ENCODE assay signal across 10 cellular contexts in the genomic region with DNA sequence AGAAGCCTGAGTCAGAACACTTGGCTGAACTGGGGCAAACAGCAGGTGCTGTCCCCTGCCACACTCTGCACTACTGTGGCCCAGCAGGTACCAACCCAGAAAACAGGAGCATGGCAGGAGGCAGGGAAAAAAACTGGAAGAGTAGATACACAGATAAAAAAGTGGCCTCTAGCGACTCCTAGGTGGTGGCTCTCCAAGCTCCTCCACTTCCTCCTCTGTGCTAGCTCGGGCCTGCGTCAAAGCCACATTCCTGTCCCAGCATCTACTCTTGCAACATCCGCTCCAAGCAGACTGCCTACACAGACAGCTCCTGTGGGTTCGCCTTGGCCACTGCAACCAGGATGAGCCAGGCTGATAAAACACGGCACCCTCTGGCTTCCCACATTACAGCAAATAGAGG. TPM values are rescaled to one million over a fixed set of nuclear protein-coding genes. Genes with fewer than 3 reads are reported as not detected.
DNase-seq lines count a peak whose midpoint lies in the region; ATAC-seq and TF ChIP-seq lines count a peak whose summit lies in the region.
"Had no signal": no experiment of that assay in that cellular context is flagged by ENCODE, and none has a peak within 500 bp of the region (broad histone marks: within the 10 kb centered on the region; RNA-seq: fewer than 3 reads in every experiment).

No MANE protein-coding gene starts in this region.

- no peaks in the 10 kb centered on the region for H3F3A ChIP-seq in PC-3 (ENCODE audit: low read length, unreplicated experiment)

- H3K4me1 ChIP-seq in PC-3 (ENCODE audit: insufficient read depth, low read length), result no peaks in the 10 kb centered on the region
- H3K4me1 ChIP-seq in foreskin keratinocyte, result no peaks in the 10 kb centered on the region
- H3K4me1 ChIP-seq in Karpas-422 (ENCODE audit: low read length), result no peaks in the 10 kb centered on the region
- H3K4me1 ChIP-seq: thyroid gland had no signal

- H3K27ac ChIP-seq in PC-3 (ENCODE audit: low read length) (no peak overlapping the region), foreskin keratinocyte (no peak overlapping the region), Karpas-422 (ENCODE audit: low read length) (no peak overlapping the region)
- H3K27ac ChIP-seq: thyroid gland had no signal

- H4K20me1 ChIP-seq in PC-3 (ENCODE audit: low read length) (no peaks in the 10 kb centered on the region), Karpas-422 (ENCODE audit: insufficient read depth, low read depth, low read length) (no peaks in the 10 kb centered on the region)

- H2AFZ ChIP-seq in PC-3 (ENCODE audit: low read length), result no peak overlapping the region
- no peak overlapping the region for H2AFZ ChIP-seq in Karpas-422 (ENCODE audit: low read length)

- H3K27me3 ChIP-seq in PC-3 (ENCODE audit: low read length) (peaks cover 85% of the 10 kb centered on the region), foreskin keratinocyte (no peaks in the 10 kb centered on the region), Karpas-422 (ENCODE audit: low read length) (no peaks in the 10 kb centered on the region)
- H3K27me3 ChIP-seq: thyroid gland had no signal

- no TSS peak for BruUV-seq in PC-3 (replicated peaks; lab: Mats Ljungman, UMichigan)

- H3K4me3 ChIP-seq in PC-3 (ENCODE audit: low read length), result no peak overlapping the region
- H3K4me3 ChIP-seq in Karpas-422 (ENCODE audit: low read length), result no peak overlapping the region
- H3K4me3 ChIP-seq: thyroid gland had no signal

- CTCF ChIA-PET in PC-3 (lab: Charles Lee), result no interaction called here

- DNase-seq in GF-D8 (lab: John Stamatoyannopoulos, UW), result peak; percentile 74
- peak; percentile 51 for DNase-seq in PC-3
- peak; percentile 10 to 40 for DNase-seq in foreskin keratinocyte
- DNase-seq in non-pigmented ciliary epithelial cell (ENCODE audit: low read depth), result peak; percentile 70
- no peak for DNase-seq in Karpas-422
- DNase-seq in ACHN, result no peak
- no peak for DNase-seq in NAMALWA (ENCODE audit: low spot score)
- DNase-seq in NCI-H524 (lab: John Stamatoyannopoulos, UW), result no peak
- DNase-seq: activated naive CD8-positive, alpha-beta T cell treated with anti-CD3 and anti-CD28 coated beads, Interleukin-2, amount 10 ng/mL, durations not matched to agents 7 days and 5 days had no signal

- in situ Hi-C loops in ACHN (cut with HindIII; ENCODE audit: low pct_ligation_motif_present, low pct_unique_long_range_greater_than_20kb, low sequenced_read_pairs), result no loop called here

- no peaks in the 10 kb centered on the region for H3K9me2 ChIP-seq in PC-3 (replicated peaks; ENCODE audit: low read length)
- no peaks in the 10 kb centered on the region for H3K9me2 ChIP-seq in Karpas-422 (replicated peaks; ENCODE audit: insufficient read depth, low read length)

- H3K9ac ChIP-seq in PC-3 (ENCODE audit: low read length) (no peak overlapping the region), Karpas-422 (ENCODE audit: low read length) (no peak overlapping the region)

- POLR2A ChIA-PET in PC-3 (lab: Charles Lee; ENCODE audit: unreplicated experiment), result no interaction called here

- H3K4me2 ChIP-seq in PC-3 (ENCODE audit: low read length) (no peak overlapping the region), Karpas-422 (ENCODE audit: low read depth, low read length, poor library complexity, severe bottlenecking) (no peak overlapping the region)

- intact Hi-C loops in PC-3 (cut with micrococcal nuclease), result no loop called here

- TF ChIP-seq CTCF in PC-3 (conservative IDR thresholded peaks at IDR 0.05; ENCODE audit: low read depth, low read length) (0 out of 2 replicates have a peak, but pooled peaks have one; percentile 24), foreskin keratinocyte (conservative IDR thresholded peaks at IDR 0.05) (no peak)

- ATAC-seq in PC-3 (peak; percentile 74), foreskin keratinocyte (peak; percentile 64)

- H3K9me3 ChIP-seq in PC-3 (ENCODE audit: low read length) (no peaks in the 10 kb centered on the region), Karpas-422 (ENCODE audit: low read length) (no peaks in the 10 kb centered on the region)
- H3K9me3 ChIP-seq: thyroid gland had no signal

- H3K36me3 ChIP-seq in PC-3 (ENCODE audit: low read depth, low read length) (no peaks in the 10 kb centered on the region), Karpas-422 (ENCODE audit: insufficient read depth, low read length) (no peaks in the 10 kb centered on the region)
- H3K36me3 ChIP-seq: thyroid gland had no signal

- no peaks in the 10 kb centered on the region for H3K79me2 ChIP-seq in PC-3 (ENCODE audit: low read length)
- H3K79me2 ChIP-seq in Karpas-422 (ENCODE audit: low read length), result no peaks in the 10 kb centered on the region

RNA-seq across cellular contexts. Expression of a gene that starts 6.9 kb away (rescaled TPM):
- total RNA-seq in PC-3 (2014; rRNA removed) (not detected in 2 replicates), foreskin keratinocyte (not detected in 2 replicates)
- polyA plus RNA-seq in foreskin keratinocyte, result not detected in 2 replicates
- total RNA-seq in Karpas-422 (2014; rRNA removed; shearing (Covaris generic); ENCODE audit: low replicate concordance), result not detected in 2 replicates
- total RNA-seq: activated naive CD8-positive, alpha-beta T cell treated with anti-CD3 and anti-CD28 coated beads, Interleukin-2, amount 10 ng/mL, durations not matched to agents 7 days and 5 days; thyroid gland had no signal

RNA-seq across cellular contexts. Expression of a gene that starts 33.3 kb away (rescaled TPM):
- total RNA-seq in PC-3 (2014; rRNA removed) (0.04 TPM in 1 of 2 replicates, not detected in the other), foreskin keratinocyte (not detected in 2 replicates)
- not detected in 2 replicates for polyA plus RNA-seq in foreskin keratinocyte
- total RNA-seq in Karpas-422 (2014; rRNA removed; shearing (Covaris generic); ENCODE audit: low replicate concordance), result not detected in 2 replicates
- total RNA-seq: activated naive CD8-positive, alpha-beta T cell treated with anti-CD3 and anti-CD28 coated beads, Interleukin-2, amount 10 ng/mL, durations not matched to agents 7 days and 5 days; thyroid gland had no signal

Comparison
In these comparisons a context has a peak if more than half of its experiments do, and no peak if none do; other contexts are left out.
1. DNase-seq: peak in GF-D8 (single experiment), PC-3 (single experiment), foreskin keratinocyte (2 of 2) and non-pigmented ciliary epithelial cell (single experiment); none in Karpas-422 (single experiment), ACHN (single experiment), NAMALWA (single experiment) and NCI-H524 (0 of 2).